23 cellular contexts compared by ENCODE assay signal in the genomic region with DNA sequence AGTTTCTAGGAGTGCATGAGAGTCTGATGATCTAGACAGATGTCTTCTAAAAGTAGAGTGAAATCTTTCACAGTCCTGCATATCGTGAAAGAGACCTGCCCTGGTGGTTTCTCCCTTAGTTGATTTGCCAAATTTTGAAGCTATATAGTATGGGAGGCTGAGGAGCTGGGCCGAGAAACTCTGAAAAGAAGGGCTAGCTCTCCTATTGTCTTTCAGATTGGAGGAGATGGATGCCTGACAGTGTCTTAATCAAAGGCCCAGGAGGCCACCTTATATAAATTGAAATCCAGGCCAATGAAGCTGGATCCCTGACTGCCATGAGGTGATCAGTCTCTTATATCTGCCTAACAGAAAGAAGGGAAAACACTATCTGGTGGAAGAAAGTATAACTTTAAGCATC. TPM values are rescaled to one million over a fixed set of nuclear protein-coding genes. Genes with fewer than 3 reads are reported as not detected.
DNase-seq lines count a peak whose midpoint lies in the region; ATAC-seq, FAIRE-seq and TF ChIP-seq lines count a peak whose summit lies in the region.
"Had no signal": no experiment of that assay in that cellular context is flagged by ENCODE, and none has a peak within 500 bp of the region (broad histone marks: within the 10 kb centered on the region; RNA-seq: fewer than 3 reads in every experiment).

No MANE protein-coding gene starts in this region.

- peaks cover 12% of the 10 kb centered on the region for H3K27me3 Mint-ChIP-seq in CD4-positive, CD25-positive, alpha-beta regulatory T cell

- peak overlapping the region; percentile 38; the same call in 1 of the 2 replicates for H2AFZ ChIP-seq in DND-41 (ENCODE audit: low read depth, low read length)
- 0 out of 2 replicates have a peak overlapping the region, but pooled peaks have one; percentile 28 for H2AFZ ChIP-seq in K562 (ENCODE audit: low read depth, low read length)
- H2AFZ ChIP-seq in PC-3 (ENCODE audit: low read length) = no peak overlapping the region
- H2AFZ ChIP-seq: GM23248 had no signal

- H3K9me3 Mint-ChIP-seq in CD4-positive, CD25-positive, alpha-beta regulatory T cell = peaks cover 0 to 33% (median 4%) of the 10 kb centered on the region in 7 donors

- intact Hi-C loops in K562 (cut with micrococcal nuclease) (no loop called here), PC-3 (cut with micrococcal nuclease) (no loop called here)

- no peaks in the 10 kb centered on the region for H3K79me2 ChIP-seq in DND-41 (ENCODE audit: insufficient read depth, low read length)
- H3K79me2 ChIP-seq in K562 (ENCODE audit: control insufficient read depth, insufficient read depth, low read length) = no peaks in the 10 kb centered on the region
- no peaks in the 10 kb centered on the region for H3K79me2 ChIP-seq in PC-3 (ENCODE audit: low read length)

- H3K36me3 ChIP-seq in CD4-positive, CD25-positive, alpha-beta regulatory T cell (ENCODE audit: control insufficient read depth, insufficient read depth, low read length) = no peaks in the 10 kb centered on the region
- no peaks in the 10 kb centered on the region for H3K36me3 ChIP-seq in DND-41 (ENCODE audit: insufficient read depth, low read length)
- H3K36me3 ChIP-seq in K562 (ENCODE audit: control insufficient read depth, insufficient read depth, low read length) = no peaks in the 10 kb centered on the region
- no peaks in the 10 kb centered on the region for H3K36me3 ChIP-seq in PC-3 (ENCODE audit: low read depth, low read length)
- H3K36me3 ChIP-seq: HAP-1 had no signal

- no peak for TF ChIP-seq POLR2A in K562 (conservative IDR thresholded peaks at IDR 0.05)

- peaks cover 3 to 4% of the 10 kb centered on the region in 2 experiments for H3K9me3 ChIP-seq in CD4-positive, CD25-positive, alpha-beta regulatory T cell (ENCODE audit: control insufficient read depth in 2 of 2, low read length in 2 of 2)
- peaks cover 6% of the 10 kb centered on the region for H3K9me3 ChIP-seq in DND-41 (ENCODE audit: insufficient read depth, low read length, severe bottlenecking)
- peaks cover 3% of the 10 kb centered on the region; the same call in 1 of the 2 replicates for H3K9me3 ChIP-seq in K562 (replicated peaks; ENCODE audit: control insufficient read depth, insufficient read depth, low read depth, low read length)
- no peaks in the 10 kb centered on the region for H3K9me3 ChIP-seq in PC-3 (ENCODE audit: low read length)
- H3K9me3 ChIP-seq: HAP-1 had no signal

- H3K9me1 ChIP-seq in K562 (ENCODE audit: control insufficient read depth, insufficient read depth, low read length) = no peaks in the 10 kb centered on the region

- no peak overlapping the region for H3K4me2 ChIP-seq in DND-41 (ENCODE audit: insufficient read depth, low read length)
- H3K4me2 ChIP-seq in K562 (ENCODE audit: insufficient read depth, low read length) = no peak overlapping the region
- H3K4me2 ChIP-seq in PC-3 (ENCODE audit: low read length) = no peak overlapping the region

- no peak for TF ChIP-seq RAD21 in K562 (CRISPR knock-in tag; conservative IDR thresholded peaks at IDR 0.05 in 1 of 2, IDR thresholded peaks at IDR 0.05 in 1 of 2)

- H3K9ac ChIP-seq in DND-41 (ENCODE audit: low read depth, low read length) = no peak overlapping the region
- no peak overlapping the region for H3K9ac ChIP-seq in K562 (ENCODE audit: insufficient read depth in 1 of 2, low read depth in 2 of 2, low read length in 2 of 2)
- no peak overlapping the region for H3K9ac ChIP-seq in PC-3 (ENCODE audit: low read length)
- H3K9ac ChIP-seq: GM23248 had no signal

- ATAC-seq in CD4-positive, CD25-positive, alpha-beta regulatory T cell (ENCODE audit: low read depth in 2 of 2) = no peak
- ATAC-seq in DND-41 (ENCODE audit: insufficient read depth, low read depth) (no peak), K562 (no peak), GM18873 (IDR thresholded peaks at IDR 0.05; ENCODE audit: low FRiP score, unreplicated experiment) (no peak), PC-3 (no peak)
- ATAC-seq: CD8-positive, alpha-beta T cell had no signal

- H3K9me2 ChIP-seq in PC-3 (replicated peaks; ENCODE audit: low read length) = no peaks in the 10 kb centered on the region

- CTCF ChIA-PET in K562 (lab: Yijun Ruan, JAX; ENCODE audit: low intra/inter-chr PET ratio) = interaction anchor here (0.6 kb wide), 1 partner anchor 38 kb away, joined by 3 read pairs; no protein-coding TSS in a partner anchor
- CTCF ChIA-PET in PC-3 (lab: Charles Lee) = no interaction called here

- H3K27ac ChIP-seq in CD4-positive, CD25-positive, alpha-beta regulatory T cell (ENCODE audit: insufficient read depth, low read length, poor library complexity, severe bottlenecking) = no peak overlapping the region
- no peak overlapping the region for H3K27ac ChIP-seq in DND-41 (ENCODE audit: low read length)
- H3K27ac ChIP-seq in K562 (ENCODE audit: extremely low read depth, low read depth, low read length) = no peak overlapping the region
- H3K27ac ChIP-seq in PC-3 (ENCODE audit: low read length) = no peak overlapping the region
- H3K27ac ChIP-seq: GM23248 had no signal

- H3K36me3 Mint-ChIP-seq in CD4-positive, CD25-positive, alpha-beta regulatory T cell = peaks cover 25% of the 10 kb centered on the region

- in situ Hi-C loops in K562 (cut with MboI) = no loop called here

- no peaks in the 10 kb centered on the region for H3K27me3 ChIP-seq in CD4-positive, CD25-positive, alpha-beta regulatory T cell (ENCODE audit: control insufficient read depth, insufficient read depth, low read length)
- no peaks in the 10 kb centered on the region for H3K27me3 ChIP-seq in DND-41 (ENCODE audit: insufficient read depth, low read length, poor library complexity)
- no peaks in the 10 kb centered on the region for H3K27me3 ChIP-seq in K562 (ENCODE audit: control insufficient read depth in 2 of 2, insufficient read depth in 2 of 2, low read length in 2 of 2)
- 0 out of 2 replicates have a peak, but pooled peaks cover 3% of the 10 kb centered on the region for H3K27me3 ChIP-seq in PC-3 (ENCODE audit: low read length)

- 47% methylated on average over 2 of the region's 2 CpGs for WGBS in K562 (ENCODE audit: insufficient coverage, low coverage, missing lambda C conversion rate)

- no peak overlapping the region for H3K4me3 Mint-ChIP-seq in CD4-positive, CD25-positive, alpha-beta regulatory T cell
- H3K4me3 Mint-ChIP-seq: CD8-positive, alpha-beta T cell; HFFc6 had no signal

- H3K27ac Mint-ChIP-seq in CD4-positive, CD25-positive, alpha-beta regulatory T cell = peak overlapping the region in 2 of 3 donors; percentile 25 to 32
- H3K27ac Mint-ChIP-seq: CD8-positive, alpha-beta T cell; HFFc6 had no signal

- no peak for DNase-seq in CD4-positive, CD25-positive, alpha-beta regulatory T cell
- DNase-seq in DND-41 = no peak
- DNase-seq in K562 (ENCODE audit: extremely low read depth in 1 of 4, low spot score in 3 of 4) = no peak
- no peak for DNase-seq in DMS53 treated with DMSO at 0.1 percent for 48 hours (lab: John Stamatoyannopoulos, UW; ENCODE audit: unreplicated experiment)
- DNase-seq in PC-3 = no peak
- DNase-seq: C1 segment of cervical spinal cord; Caco-2; CD8-positive, alpha-beta T cell; DMS153; DMS79; GF-D8; GM23248; HFFc6 had no signal

- peaks cover 0 to 6% (median 5%) of the 10 kb centered on the region in 4 donors for H3K4me1 Mint-ChIP-seq in CD4-positive, CD25-positive, alpha-beta regulatory T cell

- H3K4me1 ChIP-seq in CD4-positive, CD25-positive, alpha-beta regulatory T cell (ENCODE audit: control insufficient read depth, insufficient read depth, low read length, poor library complexity, severe bottlenecking) = no peaks in the 10 kb centered on the region
- H3K4me1 ChIP-seq in DND-41 (ENCODE audit: insufficient read depth, low read length) (no peaks in the 10 kb centered on the region), K562 (replicated peaks in 1 of 2; ENCODE audit: control insufficient read depth in 2 of 2, insufficient read depth in 2 of 2, low read length in 2 of 2) (no peaks in the 10 kb centered on the region), PC-3 (ENCODE audit: insufficient read depth, low read length) (no peaks in the 10 kb centered on the region)
- H3K4me1 ChIP-seq: Caco-2, HAP-1 had no signal

- TF ChIP-seq CTCF in DND-41 (IDR thresholded peaks at IDR 0.05; ENCODE audit: borderline replicate concordance, extremely low read depth, low read length, poor library complexity, severe bottlenecking) = no peak
- no peak for TF ChIP-seq CTCF in K562 (IDR thresholded peaks at IDR 0.05 in 2 of 3, conservative IDR thresholded peaks at IDR 0.05 in 1 of 3; ENCODE audit: insufficient read depth in 2 of 3, low read depth in 1 of 3, low read length in 3 of 3)
- TF ChIP-seq CTCF in PC-3 (conservative IDR thresholded peaks at IDR 0.05; ENCODE audit: low read depth, low read length) = no peak

- no TSS peak for BruUV-seq in K562 (replicated peaks; lab: Mats Ljungman, UMichigan)
- BruUV-seq in PC-3 (replicated peaks; lab: Mats Ljungman, UMichigan) = no TSS peak

- POLR2A ChIA-PET in K562 (lab: Yijun Ruan, JAX) = interaction anchor here (0.8 kb wide), 1 partner anchor 31 kb away, joined by 3 read pairs; no protein-coding TSS in a partner anchor
- POLR2A ChIA-PET in PC-3 (lab: Charles Lee; ENCODE audit: unreplicated experiment) = no interaction called here

- H3F3A ChIP-seq in PC-3 (ENCODE audit: low read length, unreplicated experiment) = no peaks in the 10 kb centered on the region

- H3K4me3 ChIP-seq in CD4-positive, CD25-positive, alpha-beta regulatory T cell (ENCODE audit: low read depth, low read length) = no peak overlapping the region
- H3K4me3 ChIP-seq in DND-41 (ENCODE audit: low read depth in 1 of 2, low read length in 2 of 2) (no peak overlapping the region), K562 (no peak overlapping the region), PC-3 (ENCODE audit: low read length) (no peak overlapping the region)
- H3K4me3 ChIP-seq: GM23248, HAP-1 had no signal

- H4K20me1 ChIP-seq in DND-41 (ENCODE audit: insufficient read depth, low read length) = no peaks in the 10 kb centered on the region
- H4K20me1 ChIP-seq in K562 (replicated peaks; ENCODE audit: control insufficient read depth, insufficient read depth, low read length) = no peaks in the 10 kb centered on the region
- H4K20me1 ChIP-seq in PC-3 (ENCODE audit: low read length) = no peaks in the 10 kb centered on the region

- no peak for FAIRE-seq in K562 (lab: Jason Lieb, UNC)
- FAIRE-seq: GM12891, GM18507, H54 had no signal

- TF ChIP-seq EP300 in K562 (IDR thresholded peaks at IDR 0.05; ENCODE audit: low read length) = no peak

RNA-seq across cellular contexts. Expression of gene CD84, which starts 18.4 kb away (rescaled TPM):
- total RNA-seq in CD4-positive, CD25-positive, alpha-beta regulatory T cell = 135 TPM
- 10 to 100 TPM; 20.7 to 36.4 (median 27.1) TPM for polyA plus RNA-seq in CD4-positive, CD25-positive, alpha-beta regulatory T cell
- total RNA-seq in K562 (2011; cell fraction: chromatin; rRNA removed; ENCODE audit: low replicate concordance) = 3.9 and 4.7 TPM in 2 replicates
- 1.5 and 2.4 TPM in 2 replicates for total RNA-seq in K562 (2011; cell fraction: nucleolus; rRNA removed)
- total RNA-seq in K562 (2011; cell fraction: nucleoplasm; rRNA removed) = 2.9 and 3.3 TPM in 2 replicates
- total RNA-seq in K562 (2014; rRNA removed) = 0.82 and 1.4 TPM in 2 replicates
- 2.2 and 2.5 TPM in 2 replicates for total RNA-seq in K562 (2014; rRNA removed; fragmentation: Illumina TruSeq; extraction: Trizol)
- total RNA-seq in K562 (2015; rRNA removed; fragmentation: Illumina TruSeq; extraction: Trizol) = 6.8 TPM in 2 replicates
- 1.9 and 2.5 TPM in 2 replicates for total RNA-seq in K562 (2021)
- polyA plus RNA-seq in K562 (2011; rRNA removed) = 2.0 and 7.3 TPM in 2 replicates
- 0.37 and 4.0 TPM in 2 replicates for polyA plus RNA-seq in K562 (2011; cell fraction: cytosol; rRNA removed)
- 2.0 and 6.2 TPM in 2 replicates for polyA plus RNA-seq in K562 (2011; cell fraction: nucleus; rRNA removed)
- 3.1 and 5.8 TPM in 2 replicates for polyA plus RNA-seq in K562 (2012)
- 3.1 and 3.5 TPM in 2 replicates for polyA plus RNA-seq in K562 (2014; fragmentation: Illumina TruSeq; extraction: Trizol)
- polyA plus RNA-seq in K562 (2014; fragmentation: Nextera tagmentation; extraction: Ambion mirVana) = 1 to 10 TPM; 1.0 to 1.5 TPM
- polyA plus RNA-seq in K562 (2014; rRNA removed) = 1.6 and 1.8 TPM in 2 replicates
- polyA minus RNA-seq in K562 (2011; rRNA and poly(A)+ RNA removed) = 3.3 and 12.3 TPM in 2 replicates
- polyA minus RNA-seq in K562 (2011; cell fraction: cytosol; rRNA and poly(A)+ RNA removed) = 0.48 and 1.8 TPM in 2 replicates
- polyA minus RNA-seq in K562 (2011; cell fraction: nucleus; rRNA and poly(A)+ RNA removed) = 0.94 and 7.8 TPM in 2 replicates
- total RNA-seq in PC-3 (2014; rRNA removed) = not detected in 2 replicates
- total RNA-seq: A172, A673, Caco-2, Daoy, G401, GM23248, HFFc6 had no signal
- polyA plus RNA-seq: BJ, GM23248 had no signal

RNA-seq across cellular contexts. Expression of gene SLAMF1, which starts 49.1 kb away (rescaled TPM):
- 70.3 TPM for total RNA-seq in CD4-positive, CD25-positive, alpha-beta regulatory T cell
- 10 to 100 TPM; 33.5 to 45.4 (median 39.5) TPM for polyA plus RNA-seq in CD4-positive, CD25-positive, alpha-beta regulatory T cell
- total RNA-seq in K562 (2011; cell fraction: chromatin; rRNA removed; ENCODE audit: low replicate concordance) = not detected in 2 replicates
- not detected in 2 replicates for total RNA-seq in K562 (2011; cell fraction: nucleolus; rRNA removed)
- total RNA-seq in K562 (2011; cell fraction: nucleoplasm; rRNA removed) = not detected in 2 replicates
- total RNA-seq in K562 (2014; rRNA removed) (not detected in 2 replicates), K562 (2014; rRNA removed; fragmentation: Illumina TruSeq; extraction: Trizol) (not detected in 2 replicates), K562 (2015; rRNA removed; fragmentation: Illumina TruSeq; extraction: Trizol) (0.04 and 0.15 TPM in 2 replicates), K562 (2021) (0.11 and 0.22 TPM in 2 replicates), PC-3 (2014; rRNA removed) (not detected in 2 replicates)
- polyA plus RNA-seq in K562 (2011; rRNA removed) (not detected in 2 replicates), K562 (2014; fragmentation: Illumina TruSeq; extraction: Trizol) (0.08 TPM in 1 of 2 replicates, not detected in the other), K562 (2014; fragmentation: Nextera tagmentation; extraction: Ambion mirVana) (under 1 TPM; 0.04 to 0.13 TPM), K562 (2014; rRNA removed) (0.17 TPM in 1 of 2 replicates, not detected in the other)
- polyA plus RNA-seq in K562 (2011; cell fraction: cytosol; rRNA removed) = not detected in 2 replicates
- not detected in 2 replicates for polyA plus RNA-seq in K562 (2011; cell fraction: nucleus; rRNA removed)
- polyA plus RNA-seq in K562 (2012) = 0.10 and 0.66 TPM in 2 replicates
- polyA minus RNA-seq in K562 (2011; rRNA and poly(A)+ RNA removed) = not detected in 2 replicates
- polyA minus RNA-seq in K562 (2011; cell fraction: cytosol; rRNA and poly(A)+ RNA removed) = not detected in 2 replicates
- polyA minus RNA-seq in K562 (2011; cell fraction: nucleus; rRNA and poly(A)+ RNA removed) = not detected in 2 replicates
- total RNA-seq: Caco-2, Daoy, G401, GM23248, HFFc6 had no signal
- polyA plus RNA-seq: BJ, GM23248 had no signal

Comparison
In these comparisons a context has a peak if more than half of its experiments do, and no peak if none do; other contexts are left out.
1. RNA of gene CD84, which starts 18.4 kb away (total RNA-seq): 135 TPM in CD4-positive, CD25-positive, alpha-beta regulatory T cell (single experiment); 0.82 to 6.8 TPM in K562 and not detected in PC-3; every median in the first group is over 10 times any median in the second.
2. RNA of gene SLAMF1, which starts 49.1 kb away (total RNA-seq): 70.3 TPM in CD4-positive, CD25-positive, alpha-beta regulatory T cell (single experiment); 0.04 to 0.22 TPM in K562 and not detected in PC-3; every median in the first group is over 10 times any median in the second.